20 cellular contexts compared by ENCODE assay signal in genomic region chr10:52999258-52999657, GRCh38.
A peak's percentile ranks its signal among the peaks of the same experiment; 100 is the strongest.
DNase-seq lines count a peak whose midpoint lies in the region; ATAC-seq and TF ChIP-seq lines count a peak whose summit lies in the region.
"Had no signal": no experiment of that assay in that cellular context is flagged by ENCODE, and none has a peak within 500 bp of the region (broad histone marks: within the 10 kb centered on the region; RNA-seq: fewer than 3 reads in every experiment).

No MANE protein-coding gene starts in this region.

- H3K4me3 ChIP-seq in PC-3 (ENCODE audit: low read length) (no peak overlapping the region), hepatocyte (no peak overlapping the region), neural progenitor cell (no peak overlapping the region)

- 69% methylated on average over 2 of the region's 2 CpGs for WGBS in hepatocyte (ENCODE audit: low lambda C conversion rate, missing lambda C conversion rate)

- DNase-seq in ELF-1 (ENCODE audit: low read depth, low spot score) (peak; percentile 31), PC-3 (no peak), hepatocyte (ENCODE audit: low spot score) (no peak), progenitor cell of endocrine pancreas (ENCODE audit: low spot score, unreplicated experiment) (no peak), HT-29 (ENCODE audit: low spot score) (no peak), neural progenitor cell (ENCODE audit: low spot score) (no peak)
- no peak for DNase-seq in activated CD8-positive, alpha-beta T cell treated with anti-CD3 and anti-CD28 coated beads for 36 hours
- DNase-seq: DMS79, H7, HFFc6, Karpas-422, NCI-H1417, NCI-H187, NCI-H2227 treated with DMSO at 0.1 percent for 48 hours, NCI-H510A, SIG-M5, SK-N-SH had no signal

- H3K27ac ChIP-seq in PC-3 (ENCODE audit: low read length) (no peak overlapping the region), hepatocyte (no peak overlapping the region), neural progenitor cell (no peak overlapping the region)
- H3K27ac ChIP-seq: C4-2B had no signal

- H3K79me2 ChIP-seq in PC-3 (ENCODE audit: low read length) (no peaks in the 10 kb centered on the region), hepatocyte (no peaks in the 10 kb centered on the region), neural progenitor cell (ENCODE audit: low read depth) (no peaks in the 10 kb centered on the region)

- H4K20me1 ChIP-seq in PC-3 (ENCODE audit: low read length) = no peaks in the 10 kb centered on the region
- H4K20me1 ChIP-seq in hepatocyte (ENCODE audit: insufficient read depth, poor library complexity, severe bottlenecking) = no peaks in the 10 kb centered on the region
- H4K20me1 ChIP-seq in neural progenitor cell (ENCODE audit: low read depth) = no peaks in the 10 kb centered on the region

- H3F3A ChIP-seq in PC-3 (ENCODE audit: low read length, unreplicated experiment) (no peaks in the 10 kb centered on the region), neural progenitor cell (ENCODE audit: low read depth) (no peaks in the 10 kb centered on the region)

- ATAC-seq in PC-3 = no peak
- no peak for ATAC-seq in activated CD8-positive, alpha-beta T cell treated with anti-CD3 and anti-CD28 coated beads for 36 hours
- ATAC-seq: Panc1 had no signal

- H3K4me3 Mint-ChIP-seq in progenitor cell of endocrine pancreas (ENCODE audit: low read depth) (peak overlapping the region; percentile 69), neural progenitor cell (no peak overlapping the region)
- H3K4me3 Mint-ChIP-seq in activated CD8-positive, alpha-beta T cell treated with anti-CD3 and anti-CD28 coated beads for 36 hours = no peak overlapping the region
- H3K4me3 Mint-ChIP-seq: HFFc6, IgD-negative memory B cell had no signal

- peak overlapping the region; percentile 9; the same call in 1 of the 2 replicates for H2AFZ ChIP-seq in PC-3 (ENCODE audit: low read length)
- no peak overlapping the region for H2AFZ ChIP-seq in hepatocyte
- H2AFZ ChIP-seq in neural progenitor cell (replicated peaks) = no peak overlapping the region

- CTCF ChIA-PET in PC-3 (lab: Charles Lee) = no interaction called here
- CTCF ChIA-PET in activated CD8-positive, alpha-beta T cell treated with anti-CD3 and anti-CD28 coated beads for 36 hours (lab: Charles Lee) = no interaction called here

- H3K9me3 Mint-ChIP-seq in progenitor cell of endocrine pancreas (ENCODE audit: low read depth) (peaks cover 9% of the 10 kb centered on the region), neural progenitor cell (peaks cover 7% of the 10 kb centered on the region)
- peaks cover 6% of the 10 kb centered on the region for H3K9me3 Mint-ChIP-seq in activated CD8-positive, alpha-beta T cell treated with anti-CD3 and anti-CD28 coated beads for 36 hours
- H3K9me3 Mint-ChIP-seq: IgD-negative memory B cell had no signal

- H3K4me2 ChIP-seq in PC-3 (ENCODE audit: low read length) (no peak overlapping the region), hepatocyte (peak overlapping the region; percentile 28), neural progenitor cell (no peak overlapping the region)
- H3K4me2 ChIP-seq: SK-N-SH had no signal

- H3K4me1 Mint-ChIP-seq in progenitor cell of endocrine pancreas (ENCODE audit: low read depth) = peaks cover 26% of the 10 kb centered on the region
- H3K4me1 Mint-ChIP-seq in neural progenitor cell = no peaks in the 10 kb centered on the region
- H3K4me1 Mint-ChIP-seq in activated CD8-positive, alpha-beta T cell treated with anti-CD3 and anti-CD28 coated beads for 36 hours (ENCODE audit: low read depth) = no peaks in the 10 kb centered on the region
- H3K4me1 Mint-ChIP-seq: IgD-negative memory B cell had no signal

- 0 out of 2 replicates have a peak, but pooled peaks cover 4% of the 10 kb centered on the region for H3K9me2 ChIP-seq in PC-3 (replicated peaks; ENCODE audit: low read length)
- H3K9me2 ChIP-seq in hepatocyte (replicated peaks; ENCODE audit: insufficient read depth) = no peaks in the 10 kb centered on the region
- H3K9me2 ChIP-seq: SK-N-SH had no signal

- H3K27ac Mint-ChIP-seq in progenitor cell of endocrine pancreas = peak overlapping the region; percentile 39
- H3K27ac Mint-ChIP-seq in neural progenitor cell = no peak overlapping the region
- H3K27ac Mint-ChIP-seq in activated CD8-positive, alpha-beta T cell treated with anti-CD3 and anti-CD28 coated beads for 36 hours = no peak overlapping the region
- H3K27ac Mint-ChIP-seq: HFFc6 had no signal

- H3K27me3 ChIP-seq in PC-3 (ENCODE audit: low read length) = no peaks in the 10 kb centered on the region
- no peaks in the 10 kb centered on the region for H3K27me3 ChIP-seq in hepatocyte
- no peaks in the 10 kb centered on the region for H3K27me3 ChIP-seq in neural progenitor cell

- H3K9me3 ChIP-seq in PC-3 (ENCODE audit: low read length) (no peaks in the 10 kb centered on the region), hepatocyte (ENCODE audit: low read depth) (no peaks in the 10 kb centered on the region), neural progenitor cell (ENCODE audit: low read depth) (no peaks in the 10 kb centered on the region)
- H3K9me3 ChIP-seq: SK-N-SH had no signal

- peaks cover 14% of the 10 kb centered on the region for H3K4me1 ChIP-seq in PC-3 (ENCODE audit: insufficient read depth, low read length)
- no peaks in the 10 kb centered on the region for H3K4me1 ChIP-seq in hepatocyte (ENCODE audit: insufficient read depth)
- no peaks in the 10 kb centered on the region for H3K4me1 ChIP-seq in neural progenitor cell

- TF ChIP-seq CTCF in PC-3 (conservative IDR thresholded peaks at IDR 0.05; ENCODE audit: low read depth, low read length) (no peak), hepatocyte (IDR thresholded peaks at IDR 0.05; ENCODE audit: poor library complexity) (no peak), progenitor cell of endocrine pancreas (IDR thresholded peaks at IDR 0.05; ENCODE audit: unreplicated experiment) (no peak), neural progenitor cell (IDR thresholded peaks at IDR 0.05) (no peak)
- no peak for TF ChIP-seq CTCF in activated CD8-positive, alpha-beta T cell treated with anti-CD3 and anti-CD28 coated beads for 36 hours (IDR thresholded peaks at IDR 0.05)

- H3K36me3 ChIP-seq in PC-3 (ENCODE audit: low read depth, low read length) (no peaks in the 10 kb centered on the region), hepatocyte (replicated peaks; ENCODE audit: insufficient read depth, low read depth) (no peaks in the 10 kb centered on the region), neural progenitor cell (no peaks in the 10 kb centered on the region)

- BruUV-seq in PC-3 (replicated peaks; lab: Mats Ljungman, UMichigan) = no TSS peak

- no peaks in the 10 kb centered on the region for H3K27me3 Mint-ChIP-seq in progenitor cell of endocrine pancreas
- H3K27me3 Mint-ChIP-seq in neural progenitor cell (ENCODE audit: insufficient read depth, low read depth) = peaks cover 4% of the 10 kb centered on the region
- no peaks in the 10 kb centered on the region for H3K27me3 Mint-ChIP-seq in activated CD8-positive, alpha-beta T cell treated with anti-CD3 and anti-CD28 coated beads for 36 hours
- H3K27me3 Mint-ChIP-seq: IgD-negative memory B cell had no signal

- POLR2A ChIA-PET in PC-3 (lab: Charles Lee; ENCODE audit: unreplicated experiment) = no interaction called here
- POLR2A ChIA-PET in activated CD8-positive, alpha-beta T cell treated with anti-CD3 and anti-CD28 coated beads for 36 hours (lab: Charles Lee) = no interaction called here

- intact Hi-C loops in PC-3 (cut with micrococcal nuclease) = no loop called here
- intact Hi-C loops in activated CD8-positive, alpha-beta T cell treated with anti-CD3 and anti-CD28 coated beads for 36 hours (cut with micrococcal nuclease) = no loop called here

- H3K9ac ChIP-seq in PC-3 (ENCODE audit: low read length) (no peak overlapping the region), neural progenitor cell (no peak overlapping the region)
- H3K9ac ChIP-seq: SK-N-SH had no signal

- H3K36me3 Mint-ChIP-seq in progenitor cell of endocrine pancreas (ENCODE audit: insufficient read depth) (peaks cover 7% of the 10 kb centered on the region), neural progenitor cell (no peaks in the 10 kb centered on the region)
- H3K36me3 Mint-ChIP-seq in activated CD8-positive, alpha-beta T cell treated with anti-CD3 and anti-CD28 coated beads for 36 hours (ENCODE audit: low read depth) = no peaks in the 10 kb centered on the region
- H3K36me3 Mint-ChIP-seq: IgD-negative memory B cell had no signal
